ENCODE assay signal across 1 cellular context in genomic region chr11:113675003-113675471, GRCh38.
TF ChIP-seq lines count a peak whose summit lies in the region.

No MANE protein-coding gene starts in this region.

TF ChIP-seq in GM12878, 131 proteins besides CTCF, POLR2A, EP300 and RAD21 (continued from another document):
- peak; percentile 27 for TF ChIP-seq CUX1 (IDR thresholded peaks at IDR 0.05; ENCODE audit: insufficient replicate concordance, low read depth, low read length)
- no peak for TF ChIP-seq TCF3 (IDR thresholded peaks at IDR 0.05; ENCODE audit: borderline replicate concordance, insufficient read depth, low read depth, low read length)
- no peak for TF ChIP-seq IRF3 (IDR thresholded peaks at IDR 0.05)
- peak; percentile 65; the same call in 1 of the 2 replicates for TF ChIP-seq FOXM1 (IDR thresholded peaks at IDR 0.05; ENCODE audit: low read depth, low read length)
- TF ChIP-seq BCL11A (IDR thresholded peaks at IDR 0.05; ENCODE audit: low read depth, low read length): peak; percentile 71; the same call in 1 of the 2 replicates
- peak; percentile 76; the same call in 1 of the 2 replicates for TF ChIP-seq CBFB (IDR thresholded peaks at IDR 0.05; ENCODE audit: low read depth)
- TF ChIP-seq NBN (IDR thresholded peaks at IDR 0.05): 0 out of 2 replicates have a peak, but pooled peaks have one; percentile 39
- TF ChIP-seq MTA2 (IDR thresholded peaks at IDR 0.05; ENCODE audit: low read depth): peak; percentile 50; the same call in 1 of the 2 replicates
- no peak for TF ChIP-seq SP1 (IDR thresholded peaks at IDR 0.05; ENCODE audit: low read depth, low read length)
- TF ChIP-seq NR2F1 (conservative IDR thresholded peaks at IDR 0.05): 0 out of 2 replicates have a peak, but pooled peaks have one; percentile 16
- no peak for TF ChIP-seq GATAD2B (conservative IDR thresholded peaks at IDR 0.05; ENCODE audit: low read depth)
- peak; percentile 47 to 75; a peak in 3 of 4 replicates for TF ChIP-seq IKZF2 (IDR thresholded peaks at IDR 0.05)
- no peak for TF ChIP-seq ZZZ3 (IDR thresholded peaks at IDR 0.05; ENCODE audit: control insufficient read depth, insufficient read length, low read depth)
- TF ChIP-seq MXI1 (IDR thresholded peaks at IDR 0.05; ENCODE audit: low read depth, low read length): 0 out of 2 replicates have a peak, but pooled peaks have one; percentile 49
- TF ChIP-seq BACH1 (IDR thresholded peaks at IDR 0.05; ENCODE audit: borderline replicate concordance): peak; percentile 33; the same call in 1 of the 2 replicates
- TF ChIP-seq RUNX3 (IDR thresholded peaks at IDR 0.05; ENCODE audit: low read length): peak; percentile 94
- peak; percentile 30; the same call in 1 of the 2 replicates for TF ChIP-seq RELB (IDR thresholded peaks at IDR 0.05; ENCODE audit: low read depth)
- TF ChIP-seq ATF2 (IDR thresholded peaks at IDR 0.05; ENCODE audit: low read length): peak; percentile 63
- no peak for TF ChIP-seq EGR1 (IDR thresholded peaks at IDR 0.05; ENCODE audit: borderline replicate concordance in 1 of 2, low read depth in 2 of 2, low read length in 2 of 2)
- peak; percentile 48; the same call in 1 of the 2 replicates for TF ChIP-seq CREM (IDR thresholded peaks at IDR 0.05; ENCODE audit: low read depth)
- TF ChIP-seq POU2F2 (IDR thresholded peaks at IDR 0.05; ENCODE audit: borderline replicate concordance, low read depth, low read length): peak; percentile 41; the same call in 1 of the 3 replicates
- TF ChIP-seq IKZF1 (conservative IDR thresholded peaks at IDR 0.05): peak; percentile 66
- no peak for TF ChIP-seq ETV6 (conservative IDR thresholded peaks at IDR 0.05 in 1 of 2, IDR thresholded peaks at IDR 0.05 in 1 of 2; ENCODE audit: borderline replicate concordance in 1 of 2, low read depth in 1 of 2)
- TF ChIP-seq ATF7 (IDR thresholded peaks at IDR 0.05; ENCODE audit: low read depth): peak; percentile 57; the same call in 1 of the 2 replicates
- TF ChIP-seq MAX (IDR thresholded peaks at IDR 0.05; ENCODE audit: low read depth, low read length): no peak
- TF ChIP-seq MYB (IDR thresholded peaks at IDR 0.05; ENCODE audit: borderline replicate concordance, low read depth, low read length): peak; percentile 82; the same call in 1 of the 2 replicates
- TF ChIP-seq BHLHE40 (IDR thresholded peaks at IDR 0.05; ENCODE audit: borderline replicate concordance in 1 of 2, low read depth in 2 of 2, low read length in 1 of 2): peak in 1 of 2 experiments; percentile 62; a peak in 2 of 4 replicates
- TF ChIP-seq DPF2 (IDR thresholded peaks at IDR 0.05): peak; percentile 72; the same call in 1 of the 2 replicates
